1 cellular context compared by ENCODE assay signal in genomic region chr13:49627831-49628652, GRCh38.
TF ChIP-seq lines count a peak whose summit lies in the region.

Gene ARL11 (plus strand): TSS chr13:49628507. CDS start chr13:49630448, 1,941 bp downstream.

TF ChIP-seq in K562, 482 proteins besides CTCF, POLR2A, EP300 and RAD21 (continued from another document):
- TF ChIP-seq, protein P1, sequence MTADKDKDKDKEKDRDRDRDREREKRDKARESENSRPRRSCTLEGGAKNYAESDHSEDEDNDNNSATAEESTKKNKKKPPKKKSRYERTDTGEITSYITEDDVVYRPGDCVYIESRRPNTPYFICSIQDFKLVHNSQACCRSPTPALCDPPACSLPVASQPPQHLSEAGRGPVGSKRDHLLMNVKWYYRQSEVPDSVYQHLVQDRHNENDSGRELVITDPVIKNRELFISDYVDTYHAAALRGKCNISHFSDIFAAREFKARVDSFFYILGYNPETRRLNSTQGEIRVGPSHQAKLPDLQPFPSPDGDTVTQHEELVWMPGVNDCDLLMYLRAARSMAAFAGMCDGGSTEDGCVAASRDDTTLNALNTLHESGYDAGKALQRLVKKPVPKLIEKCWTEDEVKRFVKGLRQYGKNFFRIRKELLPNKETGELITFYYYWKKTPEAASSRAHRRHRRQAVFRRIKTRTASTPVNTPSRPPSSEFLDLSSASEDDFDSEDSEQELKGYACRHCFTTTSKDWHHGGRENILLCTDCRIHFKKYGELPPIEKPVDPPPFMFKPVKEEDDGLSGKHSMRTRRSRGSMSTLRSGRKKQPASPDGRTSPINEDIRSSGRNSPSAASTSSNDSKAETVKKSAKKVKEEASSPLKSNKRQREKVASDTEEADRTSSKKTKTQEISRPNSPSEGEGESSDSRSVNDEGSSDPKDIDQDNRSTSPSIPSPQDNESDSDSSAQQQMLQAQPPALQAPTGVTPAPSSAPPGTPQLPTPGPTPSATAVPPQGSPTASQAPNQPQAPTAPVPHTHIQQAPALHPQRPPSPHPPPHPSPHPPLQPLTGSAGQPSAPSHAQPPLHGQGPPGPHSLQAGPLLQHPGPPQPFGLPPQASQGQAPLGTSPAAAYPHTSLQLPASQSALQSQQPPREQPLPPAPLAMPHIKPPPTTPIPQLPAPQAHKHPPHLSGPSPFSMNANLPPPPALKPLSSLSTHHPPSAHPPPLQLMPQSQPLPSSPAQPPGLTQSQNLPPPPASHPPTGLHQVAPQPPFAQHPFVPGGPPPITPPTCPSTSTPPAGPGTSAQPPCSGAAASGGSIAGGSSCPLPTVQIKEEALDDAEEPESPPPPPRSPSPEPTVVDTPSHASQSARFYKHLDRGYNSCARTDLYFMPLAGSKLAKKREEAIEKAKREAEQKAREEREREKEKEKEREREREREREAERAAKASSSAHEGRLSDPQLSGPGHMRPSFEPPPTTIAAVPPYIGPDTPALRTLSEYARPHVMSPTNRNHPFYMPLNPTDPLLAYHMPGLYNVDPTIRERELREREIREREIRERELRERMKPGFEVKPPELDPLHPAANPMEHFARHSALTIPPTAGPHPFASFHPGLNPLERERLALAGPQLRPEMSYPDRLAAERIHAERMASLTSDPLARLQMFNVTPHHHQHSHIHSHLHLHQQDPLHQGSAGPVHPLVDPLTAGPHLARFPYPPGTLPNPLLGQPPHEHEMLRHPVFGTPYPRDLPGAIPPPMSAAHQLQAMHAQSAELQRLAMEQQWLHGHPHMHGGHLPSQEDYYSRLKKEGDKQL (CRISPR knock-in tag; IDR thresholded peaks at IDR 0.05; ENCODE audit: borderline replicate concordance) = no peak
- no peak for TF ChIP-seq MYC (IDR thresholded peaks at IDR 0.05; ENCODE audit: low read depth, low read length)
- TF ChIP-seq MYC (CRISPR knock-in tag; IDR thresholded peaks at IDR 0.05; ENCODE audit: borderline replicate concordance, low read depth) = no peak
- TF ChIP-seq ELF1 (tag; IDR thresholded peaks at IDR 0.05) = peak; percentile 72
- TF ChIP-seq KDM5B (IDR thresholded peaks at IDR 0.05; ENCODE audit: insufficient replicate concordance, low read depth, low read length) = peak; percentile 34
- TF ChIP-seq AFF1 (IDR thresholded peaks at IDR 0.05; ENCODE audit: low read depth in 1 of 2, partially characterized antibody in 2 of 2) = peak in 1 of 2 experiments; percentile 86
- TF ChIP-seq EHMT2 (IDR thresholded peaks at IDR 0.05) = no peak
- TF ChIP-seq SPI1 (IDR thresholded peaks at IDR 0.05; ENCODE audit: borderline replicate concordance, low read depth, low read length) = peak; percentile 60; the same call in 1 of the 2 replicates
- peak; percentile 41 for TF ChIP-seq ZFP36 (IDR thresholded peaks at IDR 0.05; ENCODE audit: low read depth, low read length, partially characterized antibody)
- peak; percentile 43; the same call in 1 of the 2 replicates for TF ChIP-seq PHF8 (IDR thresholded peaks at IDR 0.05; ENCODE audit: borderline replicate concordance, low read length)
- 0 out of 2 replicates have a peak, but pooled peaks have one; percentile 16 for TF ChIP-seq CXXC5 (CRISPR knock-in tag; IDR thresholded peaks at IDR 0.05)
- 0 out of 2 replicates have a peak, but pooled peaks have one; percentile 28 for TF ChIP-seq VEZF1 (CRISPR knock-in tag; IDR thresholded peaks at IDR 0.05)
- no peak for TF ChIP-seq FOXJ3 (CRISPR knock-in tag; IDR thresholded peaks at IDR 0.05)
- no peak for TF ChIP-seq WHSC1 (IDR thresholded peaks at IDR 0.05; ENCODE audit: low read length)
- peak; percentile 12 for TF ChIP-seq TBP (optimal IDR thresholded peaks at IDR 0.05; ENCODE audit: low read depth, low read length)
- TF ChIP-seq L3MBTL2 (IDR thresholded peaks at IDR 0.05) = peak; percentile 48; the same call in 1 of the 2 replicates
TF ChIP-seq in K562: peak in this region for 18.
